ENCODE assay signal across 8 cellular contexts in genomic region chrX:13029831-13030771, GRCh38. TPM values are rescaled to one million over a fixed set of nuclear protein-coding genes. Genes with fewer than 3 reads are reported as not detected.
DNase-seq lines count a peak whose midpoint lies in the region; ATAC-seq, FAIRE-seq and TF ChIP-seq lines count a peak whose summit lies in the region.

No MANE protein-coding gene starts in this region.

- DNase-seq in activated T-cell treated with anti-CD3 and anti-CD28 coated beads, Interleukin-2, amount 50 U/mL, for 4 hours: no peak
- DNase-seq in activated T-cell treated with anti-CD3 and anti-CD28 coated beads for 4 hours (no peak), islet precursor cell (peak; percentile 78), transverse colon (peak; percentile 64), frontal cortex (ENCODE audit: low spot score in 2 of 2) (no peak), NCI-H226 (no peak), NCI-H748 (lab: John Stamatoyannopoulos, UW; ENCODE audit: unreplicated experiment) (no peak)

- no peaks in the 10 kb centered on the region for H3K9me3 Mint-ChIP-seq in activated T-cell treated with anti-CD3 and anti-CD28 coated beads, Interleukin-2, amount 50 U/mL, for 4 hours
- no peaks in the 10 kb centered on the region for H3K9me3 Mint-ChIP-seq in activated naive CD4-positive, alpha-beta T cell treated with anti-CD3 and anti-CD28 coated beads, Interleukin-2, amount 50 U/mL, for 24 hours

- H3K36me3 Mint-ChIP-seq in activated T-cell treated with anti-CD3 and anti-CD28 coated beads, Interleukin-2, amount 50 U/mL, for 4 hours (ENCODE audit: insufficient read depth): no peaks in the 10 kb centered on the region
- H3K36me3 Mint-ChIP-seq in activated naive CD4-positive, alpha-beta T cell treated with anti-CD3 and anti-CD28 coated beads, Interleukin-2, amount 50 U/mL, for 24 hours: no peaks in the 10 kb centered on the region

- H3K27me3 Mint-ChIP-seq in activated T-cell treated with anti-CD3 and anti-CD28 coated beads, Interleukin-2, amount 50 U/mL, for 4 hours (ENCODE audit: low read depth): no peaks in the 10 kb centered on the region
- H3K27me3 Mint-ChIP-seq in activated naive CD4-positive, alpha-beta T cell treated with anti-CD3 and anti-CD28 coated beads, Interleukin-2, amount 50 U/mL, for 24 hours: no peaks in the 10 kb centered on the region

- peaks cover 64% of the 10 kb centered on the region for H3K4me1 Mint-ChIP-seq in activated T-cell treated with anti-CD3 and anti-CD28 coated beads, Interleukin-2, amount 50 U/mL, for 4 hours (ENCODE audit: low read depth)
- H3K4me1 Mint-ChIP-seq in activated naive CD4-positive, alpha-beta T cell treated with anti-CD3 and anti-CD28 coated beads, Interleukin-2, amount 50 U/mL, for 24 hours: peaks cover 76% of the 10 kb centered on the region

- peaks cover 0 to 29% (median 10%) of the 10 kb centered on the region in 4 donors for H3K4me1 ChIP-seq in transverse colon

- H3K9me3 ChIP-seq in transverse colon: no peaks in the 10 kb centered on the region

- H3K36me3 ChIP-seq in transverse colon: no peaks in the 10 kb centered on the region

- peak overlapping the region; percentile 37 for H3K4me3 Mint-ChIP-seq in activated T-cell treated with anti-CD3 and anti-CD28 coated beads, Interleukin-2, amount 50 U/mL, for 4 hours
- peak overlapping the region; percentile 55 for H3K4me3 Mint-ChIP-seq in activated naive CD4-positive, alpha-beta T cell treated with anti-CD3 and anti-CD28 coated beads, Interleukin-2, amount 50 U/mL, for 24 hours

- no peak for FAIRE-seq in frontal cortex (lab: Jason Lieb, UNC)

- in situ Hi-C loops in transverse colon (cut with MboI; ENCODE audit: low pct_ligation_motif_present in 1 of 4, low pct_unique_long_range_greater_than_20kb in 1 of 4, low sequenced_read_pairs in 3 of 4): no loop called here

- H3K27me3 ChIP-seq in transverse colon: no peaks in the 10 kb centered on the region

- TF ChIP-seq CTCF in transverse colon (IDR thresholded peaks at IDR 0.05): no peak

- H3K4me3 ChIP-seq in transverse colon: no peak overlapping the region

- no peak for ATAC-seq in activated T-cell treated with anti-CD3 and anti-CD28 coated beads, Interleukin-2, amount 50 U/mL, for 4 hours

- intact Hi-C loops in transverse colon (cut with DNase I; ENCODE audit: low total_unique reads): loop anchor here (10.0 kb wide), 1 partner anchor 65 kb away; no protein-coding TSS in a partner anchor

- peak overlapping the region; percentile 67 to 82 (median 76) for H3K27ac ChIP-seq in transverse colon

- WGBS in transverse colon (ENCODE audit: low coverage in 1 of 2), 2 donors: 39% methylated on average over 8 of the region's 8 CpGs; no CpG with 5 or more reads in 1 of the 2 donors

- TF ChIP-seq EP300 in transverse colon (IDR thresholded peaks at IDR 0.05; ENCODE audit: low read depth): no peak

- TF ChIP-seq POLR2A in transverse colon (IDR thresholded peaks at IDR 0.05): no peak

- H3K27ac Mint-ChIP-seq in activated naive CD4-positive, alpha-beta T cell treated with anti-CD3 and anti-CD28 coated beads, Interleukin-2, amount 50 U/mL, for 24 hours: peak overlapping the region; percentile 88

RNA-seq across cellular contexts. Expression of gene FAM9C, which starts 14.3 kb away (rescaled TPM):
- not detected for total RNA-seq in activated T-cell treated with anti-CD3 and anti-CD28 coated beads, Interleukin-2, amount 50 U/mL, for 4 hours
- total RNA-seq in transverse colon (under 1 TPM in 2 of 4 donors, not detected in 2; 0.14 to 0.64 TPM), frontal cortex (0.41 TPM)

RNA-seq across cellular contexts. Expression of gene TMSB4X, which starts 55.2 kb away (rescaled TPM):
- total RNA-seq in activated T-cell treated with anti-CD3 and anti-CD28 coated beads, Interleukin-2, amount 50 U/mL, for 4 hours: 1,000 to 10,000 TPM; 1,344 to 1,576 (median 1,475) TPM
- total RNA-seq in transverse colon (1,000 to 10,000 TPM in 3 of 4 donors, 100 to 1,000 TPM in 1; 680 to 4,578 (median 2,996) TPM), frontal cortex (5,673 TPM)

Comparison
In these comparisons a context has a peak if more than half of its experiments do, and no peak if none do; other contexts are left out.
1. DNase-seq: peak in islet precursor cell (single experiment) and transverse colon (single experiment); none in activated T-cell treated with anti-CD3 and anti-CD28 coated beads, Interleukin-2, amount 50 U/mL, for 4 hours (single experiment), activated T-cell treated with anti-CD3 and anti-CD28 coated beads for 4 hours (single experiment), frontal cortex (0 of 2), NCI-H226 (single experiment) and NCI-H748 (single experiment).